ENCODE assay signal across 15 cellular contexts in genomic region chr1:218353656-218354055, GRCh38.
"Had no signal": no experiment of that assay in that cellular context is flagged by ENCODE, and none has a peak within 500 bp of the region (broad histone marks: within the 10 kb centered on the region; RNA-seq: fewer than 3 reads in every experiment).

No MANE protein-coding gene starts in this region.

- FAIRE-seq: endothelial cell of umbilical vein had no signal

- H3K4me3 Mint-ChIP-seq: activated naive CD4-positive, alpha-beta T cell treated with anti-CD3 and anti-CD28 coated beads, Interleukin-2, amount 50 U/mL, for 24 hours; central memory CD8-positive, alpha-beta T cell; stimulated activated effector memory CD8-positive, alpha-beta T cell treated with anti-CD3 and anti-CD28 coated beads, Interleukin-12 subunit alpha, Interleukin-12 subunit beta, amount 100 ng/mL, for 72 hours had no signal

- H3K9me3 Mint-ChIP-seq: activated naive CD4-positive, alpha-beta T cell treated with anti-CD3 and anti-CD28 coated beads, Interleukin-2, amount 50 U/mL, for 24 hours; central memory CD8-positive, alpha-beta T cell; stimulated activated effector memory CD8-positive, alpha-beta T cell treated with anti-CD3 and anti-CD28 coated beads, Interleukin-12 subunit alpha, Interleukin-12 subunit beta, amount 100 ng/mL, for 72 hours had no signal

- H3K4me1 ChIP-seq: body of pancreas had no signal

- H3K36me3 ChIP-seq: ovary, transverse colon had no signal

- H3K4me3 ChIP-seq: body of pancreas, ovary, transverse colon had no signal

- H3K27me3 ChIP-seq: body of pancreas, ovary, transverse colon had no signal

- H3K9me3 ChIP-seq: body of pancreas, ovary, transverse colon had no signal

- DNase-seq: activated CD4-positive, alpha-beta T cell treated with anti-CD3 and anti-CD28 coated beads, Interleukin-2, amount 50 U/mL, for 48 hours; activated T-cell treated with anti-CD3 and anti-CD28 coated beads, Interleukin-2, amount 50 U/mL, for 1 hour; body of pancreas; effector CD8-positive, alpha-beta T cell; foreskin fibroblast; head of caudate nucleus; ovary; T-helper 1 cell; T1000; transverse colon had no signal

- H3K27ac Mint-ChIP-seq: activated naive CD4-positive, alpha-beta T cell treated with anti-CD3 and anti-CD28 coated beads, Interleukin-2, amount 50 U/mL, for 24 hours; stimulated activated effector memory CD8-positive, alpha-beta T cell treated with anti-CD3 and anti-CD28 coated beads, Interleukin-12 subunit alpha, Interleukin-12 subunit beta, amount 100 ng/mL, for 72 hours had no signal

- H3K27ac ChIP-seq: body of pancreas, ovary, transverse colon, VCaP had no signal

- H3K27me3 Mint-ChIP-seq: central memory CD8-positive, alpha-beta T cell had no signal

- ATAC-seq: body of pancreas; stimulated activated effector memory CD8-positive, alpha-beta T cell treated with anti-CD3 and anti-CD28 coated beads, Interleukin-12 subunit alpha, Interleukin-12 subunit beta, amount 100 ng/mL, for 72 hours had no signal

- H3K36me3 Mint-ChIP-seq: activated naive CD4-positive, alpha-beta T cell treated with anti-CD3 and anti-CD28 coated beads, Interleukin-2, amount 50 U/mL, for 24 hours; stimulated activated effector memory CD8-positive, alpha-beta T cell treated with anti-CD3 and anti-CD28 coated beads, Interleukin-12 subunit alpha, Interleukin-12 subunit beta, amount 100 ng/mL, for 72 hours had no signal
